In genomic region chr9:131263033-131263343, GRCh38 we compare ENCODE assay signal across 8 cellular contexts. TPM values are rescaled to one million over a fixed set of nuclear protein-coding genes. Genes with fewer than 3 reads are reported as not detected.
A peak's percentile ranks its signal among the peaks of the same experiment; 100 is the strongest.
DNase-seq lines count a peak whose midpoint lies in the region; ATAC-seq and TF ChIP-seq lines count a peak whose summit lies in the region.
"Not testable (repeated sequence)": the region's sequence is repeated elsewhere in the genome, so short reads cannot be mapped to it uniquely, and the experiment has no call there.

No MANE protein-coding gene starts in this region.

- not testable (repeated sequence) for TF ChIP-seq CTCF in OCI-LY3 (IDR thresholded peaks at IDR 0.05; ENCODE audit: low read depth, low read length)

- H3K9me3 Mint-ChIP-seq in CD8-positive, alpha-beta memory T cell; activated CD4-positive, alpha-beta T cell treated with anti-CD3 and anti-CD28 coated beads, Interleukin-2, amount 10 ng/mL, durations not matched to agents 24 days and 14 days; activated T-helper 1 cell treated with anti-CD3 and anti-CD28 coated beads, Interleukin-12 subunit alpha, Interleukin-12 subunit beta, Interleukin-2, Interleukin-4 antibody, amounts not matched to agents 30 ng/mL and 10 ng/mL and 1 ng/mL, durations not matched to agents 14 hours and 24 hours and 36 hours; activated naive CD8-positive, alpha-beta T cell treated with anti-CD3 and anti-CD28 coated beads, Interleukin-2, amount 10 ng/mL, durations not matched to agents 7 days and 5 days; natural killer cell treated with Interleukin-12 subunit alpha and Interleukin-12 subunit beta and Interleukin-15 and Interleukin-18, amount 100 ng/mL, for 72 hours; stimulated activated naive CD8-positive, alpha-beta T cell treated with anti-CD3 and anti-CD28 coated beads, Interleukin-15, amount 100 ng/mL, for 72 hours: not testable (repeated sequence)

- H3K36me3 Mint-ChIP-seq in CD8-positive, alpha-beta memory T cell: peaks cover 0 to 77% (median 6%) of the 10 kb centered on the region in 3 donors
- H3K36me3 Mint-ChIP-seq in activated CD4-positive, alpha-beta T cell treated with anti-CD3 and anti-CD28 coated beads, Interleukin-2, amount 10 ng/mL, durations not matched to agents 24 days and 14 days (ENCODE audit: low read depth): peaks cover 52% of the 10 kb centered on the region
- H3K36me3 Mint-ChIP-seq in activated T-helper 1 cell treated with anti-CD3 and anti-CD28 coated beads, Interleukin-12 subunit alpha, Interleukin-12 subunit beta, Interleukin-2, Interleukin-4 antibody, amounts not matched to agents 30 ng/mL and 10 ng/mL and 1 ng/mL, durations not matched to agents 14 hours and 24 hours and 36 hours (ENCODE audit: low read depth): peaks cover 30% of the 10 kb centered on the region
- peaks cover 43% of the 10 kb centered on the region for H3K36me3 Mint-ChIP-seq in activated naive CD8-positive, alpha-beta T cell treated with anti-CD3 and anti-CD28 coated beads, Interleukin-2, amount 10 ng/mL, durations not matched to agents 7 days and 5 days
- not testable (repeated sequence) for H3K36me3 Mint-ChIP-seq in natural killer cell treated with Interleukin-12 subunit alpha and Interleukin-12 subunit beta and Interleukin-15 and Interleukin-18, amount 100 ng/mL, for 72 hours

- H3K27me3 Mint-ChIP-seq in CD8-positive, alpha-beta memory T cell; activated CD4-positive, alpha-beta T cell treated with anti-CD3 and anti-CD28 coated beads, Interleukin-2, amount 10 ng/mL, durations not matched to agents 24 days and 14 days; activated T-helper 1 cell treated with anti-CD3 and anti-CD28 coated beads, Interleukin-12 subunit alpha, Interleukin-12 subunit beta, Interleukin-2, Interleukin-4 antibody, amounts not matched to agents 30 ng/mL and 10 ng/mL and 1 ng/mL, durations not matched to agents 14 hours and 24 hours and 36 hours (ENCODE audit: insufficient read depth); activated naive CD8-positive, alpha-beta T cell treated with anti-CD3 and anti-CD28 coated beads, Interleukin-2, amount 10 ng/mL, durations not matched to agents 7 days and 5 days; natural killer cell treated with Interleukin-12 subunit alpha and Interleukin-12 subunit beta and Interleukin-15 and Interleukin-18, amount 100 ng/mL, for 72 hours; stimulated activated naive CD8-positive, alpha-beta T cell treated with anti-CD3 and anti-CD28 coated beads, Interleukin-15, amount 100 ng/mL, for 72 hours: not testable (repeated sequence)

- peaks cover 78% of the 10 kb centered on the region for H3K4me1 ChIP-seq in CD8-positive, alpha-beta memory T cell (ENCODE audit: insufficient read depth, low read length)
- peaks cover 26% of the 10 kb centered on the region for H3K4me1 ChIP-seq in OCI-LY3 (ENCODE audit: low read length)

- H3K79me2 ChIP-seq in OCI-LY3 (ENCODE audit: low read length): peaks cover 53% of the 10 kb centered on the region

- H3K36me3 ChIP-seq in CD8-positive, alpha-beta memory T cell (ENCODE audit: insufficient read depth, low read length): peaks cover 48% of the 10 kb centered on the region
- peaks cover 24% of the 10 kb centered on the region for H3K36me3 ChIP-seq in OCI-LY3 (replicated peaks; ENCODE audit: low read depth, low read length)

- not testable (repeated sequence) for H2AFZ ChIP-seq in OCI-LY3 (ENCODE audit: low read depth, low read length)

- H3K27me3 ChIP-seq in CD8-positive, alpha-beta memory T cell (ENCODE audit: insufficient read depth, low read length, poor library complexity, severe bottlenecking); OCI-LY3 (ENCODE audit: low read depth, low read length): not testable (repeated sequence)

- H3K9ac ChIP-seq in OCI-LY3 (ENCODE audit: low read length): not testable (repeated sequence)

- H3K4me1 Mint-ChIP-seq in CD8-positive, alpha-beta memory T cell: peaks cover 45 to 77% (median 62%) of the 10 kb centered on the region in 3 donors
- H3K4me1 Mint-ChIP-seq in activated CD4-positive, alpha-beta T cell treated with anti-CD3 and anti-CD28 coated beads, Interleukin-2, amount 10 ng/mL, durations not matched to agents 24 days and 14 days: peaks cover 50% of the 10 kb centered on the region
- H3K4me1 Mint-ChIP-seq in activated T-helper 1 cell treated with anti-CD3 and anti-CD28 coated beads, Interleukin-12 subunit alpha, Interleukin-12 subunit beta, Interleukin-2, Interleukin-4 antibody, amounts not matched to agents 30 ng/mL and 10 ng/mL and 1 ng/mL, durations not matched to agents 14 hours and 24 hours and 36 hours (ENCODE audit: low read depth): peaks cover 60% of the 10 kb centered on the region
- H3K4me1 Mint-ChIP-seq in activated naive CD8-positive, alpha-beta T cell treated with anti-CD3 and anti-CD28 coated beads, Interleukin-2, amount 10 ng/mL, durations not matched to agents 7 days and 5 days: peaks cover 50% of the 10 kb centered on the region
- H3K4me1 Mint-ChIP-seq in natural killer cell treated with Interleukin-12 subunit alpha and Interleukin-12 subunit beta and Interleukin-15 and Interleukin-18, amount 100 ng/mL, for 72 hours (ENCODE audit: low read depth in 2 of 2): peaks cover 31 to 48% of the 10 kb centered on the region in 2 donors
- H3K4me1 Mint-ChIP-seq in stimulated activated naive CD8-positive, alpha-beta T cell treated with anti-CD3 and anti-CD28 coated beads, Interleukin-15, amount 100 ng/mL, for 72 hours: peaks cover 91% of the 10 kb centered on the region

- peak overlapping the region; percentile 44 to 96 (median 80) for H3K27ac Mint-ChIP-seq in CD8-positive, alpha-beta memory T cell
- peak overlapping the region; percentile 56 for H3K27ac Mint-ChIP-seq in activated CD4-positive, alpha-beta T cell treated with anti-CD3 and anti-CD28 coated beads, Interleukin-2, amount 10 ng/mL, durations not matched to agents 24 days and 14 days
- peak overlapping the region; percentile 84 for H3K27ac Mint-ChIP-seq in activated T-helper 1 cell treated with anti-CD3 and anti-CD28 coated beads, Interleukin-12 subunit alpha, Interleukin-12 subunit beta, Interleukin-2, Interleukin-4 antibody, amounts not matched to agents 30 ng/mL and 10 ng/mL and 1 ng/mL, durations not matched to agents 14 hours and 24 hours and 36 hours
- peak overlapping the region; percentile 75 for H3K27ac Mint-ChIP-seq in activated naive CD8-positive, alpha-beta T cell treated with anti-CD3 and anti-CD28 coated beads, Interleukin-2, amount 10 ng/mL, durations not matched to agents 7 days and 5 days
- peak overlapping the region; percentile 82 to 98 for H3K27ac Mint-ChIP-seq in natural killer cell treated with Interleukin-12 subunit alpha and Interleukin-12 subunit beta and Interleukin-15 and Interleukin-18, amount 100 ng/mL, for 72 hours
- peak overlapping the region; percentile 2 to 68 for H3K27ac Mint-ChIP-seq in stimulated activated naive CD8-positive, alpha-beta T cell treated with anti-CD3 and anti-CD28 coated beads, Interleukin-15, amount 100 ng/mL, for 72 hours

- peak overlapping the region; percentile 46 for H3K4me2 ChIP-seq in OCI-LY3 (ENCODE audit: low read length)

- peak overlapping the region; percentile 3 to 75 (median 55) for H3K4me3 Mint-ChIP-seq in CD8-positive, alpha-beta memory T cell
- H3K4me3 Mint-ChIP-seq in activated CD4-positive, alpha-beta T cell treated with anti-CD3 and anti-CD28 coated beads, Interleukin-2, amount 10 ng/mL, durations not matched to agents 24 days and 14 days: peak overlapping the region; percentile 38
- H3K4me3 Mint-ChIP-seq in activated T-helper 1 cell treated with anti-CD3 and anti-CD28 coated beads, Interleukin-12 subunit alpha, Interleukin-12 subunit beta, Interleukin-2, Interleukin-4 antibody, amounts not matched to agents 30 ng/mL and 10 ng/mL and 1 ng/mL, durations not matched to agents 14 hours and 24 hours and 36 hours: peak overlapping the region; percentile 19
- H3K4me3 Mint-ChIP-seq in activated naive CD8-positive, alpha-beta T cell treated with anti-CD3 and anti-CD28 coated beads, Interleukin-2, amount 10 ng/mL, durations not matched to agents 7 days and 5 days: peak overlapping the region; percentile 58
- not testable (repeated sequence) for H3K4me3 Mint-ChIP-seq in natural killer cell treated with Interleukin-12 subunit alpha and Interleukin-12 subunit beta and Interleukin-15 and Interleukin-18, amount 100 ng/mL, for 72 hours
- peak overlapping the region; percentile 10 to 50 for H3K4me3 Mint-ChIP-seq in stimulated activated naive CD8-positive, alpha-beta T cell treated with anti-CD3 and anti-CD28 coated beads, Interleukin-15, amount 100 ng/mL, for 72 hours

- not testable (repeated sequence) for H3K27ac ChIP-seq in CD8-positive, alpha-beta memory T cell (ENCODE audit: low read depth, low read length)
- H3K27ac ChIP-seq in OCI-LY3 (ENCODE audit: low read length): peak overlapping the region; percentile 63

- H3K9me3 ChIP-seq in CD8-positive, alpha-beta memory T cell (ENCODE audit: low read length); OCI-LY3 (ENCODE audit: insufficient read depth, low read length): not testable (repeated sequence)

- intact Hi-C loops in activated CD4-positive, alpha-beta T cell treated with anti-CD3 and anti-CD28 coated beads, Interleukin-2, amount 10 ng/mL, durations not matched to agents 24 days and 14 days (cut with micrococcal nuclease); activated T-helper 1 cell treated with anti-CD3 and anti-CD28 coated beads, Interleukin-12 subunit alpha, Interleukin-12 subunit beta, Interleukin-2, Interleukin-4 antibody, amounts not matched to agents 30 ng/mL and 10 ng/mL and 1 ng/mL, durations not matched to agents 14 hours and 24 hours and 36 hours (cut with micrococcal nuclease): not testable (repeated sequence)
- intact Hi-C loops in left ventricle myocardium superior (cut with micrococcal nuclease): loop anchor here (10.0 kb wide), 1 partner anchor 78 kb away; no protein-coding TSS in a partner anchor

- peaks cover 11% of the 10 kb centered on the region for H4K20me1 ChIP-seq in OCI-LY3 (ENCODE audit: insufficient read depth, low read length)

- DNase-seq in CD8-positive, alpha-beta memory T cell; activated CD4-positive, alpha-beta T cell treated with anti-CD3 and anti-CD28 coated beads, Interleukin-2, amount 10 ng/mL, durations not matched to agents 24 days and 14 days; activated T-helper 1 cell treated with anti-CD3 and anti-CD28 coated beads, Interleukin-12 subunit alpha, Interleukin-12 subunit beta, Interleukin-2, Interleukin-4 antibody, amounts not matched to agents 30 ng/mL and 10 ng/mL and 1 ng/mL, durations not matched to agents 14 hours and 24 hours and 36 hours (ENCODE audit: low spot score); activated naive CD8-positive, alpha-beta T cell treated with anti-CD3 and anti-CD28 coated beads, Interleukin-2, amount 10 ng/mL, durations not matched to agents 7 days and 5 days; natural killer cell treated with Interleukin-12 subunit alpha and Interleukin-12 subunit beta and Interleukin-15 and Interleukin-18, amount 100 ng/mL, for 72 hours (ENCODE audit: low spot score); stimulated activated naive CD8-positive, alpha-beta T cell treated with anti-CD3 and anti-CD28 coated beads, Interleukin-15, amount 100 ng/mL, for 72 hours: not testable (repeated sequence)
- peak; percentile 15 for DNase-seq in left ventricle myocardium superior

- POLR2A ChIA-PET in CD8-positive, alpha-beta memory T cell (lab: Charles Lee): interaction anchor here (1.7 kb wide), 1 partner anchor 13 kb away, joined by 6 read pairs; the partner anchor contains the start of gene FAM78A
- POLR2A ChIA-PET in activated naive CD8-positive, alpha-beta T cell treated with anti-CD3 and anti-CD28 coated beads, Interleukin-2, amount 10 ng/mL, durations not matched to agents 7 days and 5 days (lab: Charles Lee): interaction anchor here (1.2 to 14.7 kb wide), 4 partner anchors 8 to 16 kb away, joined by 5 to 594 read pairs (median 10); no protein-coding TSS in a partner anchor

- ATAC-seq in activated naive CD8-positive, alpha-beta T cell treated with anti-CD3 and anti-CD28 coated beads, Interleukin-2, amount 10 ng/mL, durations not matched to agents 7 days and 5 days (ENCODE audit: low read depth); left ventricle myocardium superior; natural killer cell treated with Interleukin-12 subunit alpha and Interleukin-12 subunit beta and Interleukin-15 and Interleukin-18, amount 100 ng/mL, for 72 hours; stimulated activated naive CD8-positive, alpha-beta T cell treated with anti-CD3 and anti-CD28 coated beads, Interleukin-15, amount 100 ng/mL, for 72 hours: not testable (repeated sequence)

- H3K4me3 ChIP-seq in CD8-positive, alpha-beta memory T cell (ENCODE audit: low read length): not testable (repeated sequence)
- peak overlapping the region; percentile 8; the same call in 1 of the 2 replicates for H3K4me3 ChIP-seq in OCI-LY3 (ENCODE audit: low read length)

- CTCF ChIA-PET in CD8-positive, alpha-beta memory T cell (lab: Charles Lee): interaction anchor here (16.5 kb wide), 1 partner anchor 8 kb away, joined by 248 read pairs; no protein-coding TSS in a partner anchor

RNA-seq across cellular contexts. Expression of gene FAM78A, which starts 13.3 kb away (rescaled TPM):
- total RNA-seq in CD8-positive, alpha-beta memory T cell: 10 to 100 TPM; 43.6 to 44.4 TPM
- polyA plus RNA-seq in CD8-positive, alpha-beta memory T cell: 27.6 TPM
- total RNA-seq in activated CD4-positive, alpha-beta T cell treated with anti-CD3 and anti-CD28 coated beads, Interleukin-2, amount 10 ng/mL, durations not matched to agents 24 days and 14 days: 51.6 and 55.1 TPM in 2 replicates
- 52.8 and 54.3 TPM in 2 replicates for total RNA-seq in activated T-helper 1 cell treated with anti-CD3 and anti-CD28 coated beads, Interleukin-12 subunit alpha, Interleukin-12 subunit beta, Interleukin-2, Interleukin-4 antibody, amounts not matched to agents 30 ng/mL and 10 ng/mL and 1 ng/mL, durations not matched to agents 14 hours and 24 hours and 36 hours
- total RNA-seq in activated naive CD8-positive, alpha-beta T cell treated with anti-CD3 and anti-CD28 coated beads, Interleukin-2, amount 10 ng/mL, durations not matched to agents 7 days and 5 days: 100 to 1,000 TPM; 102 to 104 TPM
- total RNA-seq in left ventricle myocardium superior: 69.1 TPM
- 10 to 100 TPM; 46.2 to 53.3 TPM for total RNA-seq in natural killer cell treated with Interleukin-12 subunit alpha and Interleukin-12 subunit beta and Interleukin-15 and Interleukin-18, amount 100 ng/mL, for 72 hours

RNA-seq across cellular contexts. Expression of gene PLPP7, which starts 26.5 kb away (rescaled TPM):
- not detected for total RNA-seq in CD8-positive, alpha-beta memory T cell
- polyA plus RNA-seq in CD8-positive, alpha-beta memory T cell: not detected
- total RNA-seq in activated CD4-positive, alpha-beta T cell treated with anti-CD3 and anti-CD28 coated beads, Interleukin-2, amount 10 ng/mL, durations not matched to agents 24 days and 14 days: not detected in 2 replicates
- total RNA-seq in activated T-helper 1 cell treated with anti-CD3 and anti-CD28 coated beads, Interleukin-12 subunit alpha, Interleukin-12 subunit beta, Interleukin-2, Interleukin-4 antibody, amounts not matched to agents 30 ng/mL and 10 ng/mL and 1 ng/mL, durations not matched to agents 14 hours and 24 hours and 36 hours: 0.10 TPM in 1 of 2 replicates, not detected in the other
- under 1 TPM; 0.42 to 0.65 TPM for total RNA-seq in activated naive CD8-positive, alpha-beta T cell treated with anti-CD3 and anti-CD28 coated beads, Interleukin-2, amount 10 ng/mL, durations not matched to agents 7 days and 5 days
- total RNA-seq in left ventricle myocardium superior: 127 TPM
- total RNA-seq in natural killer cell treated with Interleukin-12 subunit alpha and Interleukin-12 subunit beta and Interleukin-15 and Interleukin-18, amount 100 ng/mL, for 72 hours: under 1 TPM in 1 of 2 donors, not detected in 1; 0.74 TPM

Comparison
In these comparisons a context has a peak if more than half of its experiments do, and no peak if none do; other contexts are left out.
1. H3K27ac Mint-ChIP-seq: peak in every context shown above with its lines; median percentile 90 in natural killer cell treated with Interleukin-12 subunit alpha and Interleukin-12 subunit beta and Interleukin-15 and Interleukin-18, amount 100 ng/mL, for 72 hours; 84 in activated T-helper 1 cell treated with anti-CD3 and anti-CD28 coated beads, Interleukin-12 subunit alpha, Interleukin-12 subunit beta, Interleukin-2, Interleukin-4 antibody, amounts not matched to agents 30 ng/mL and 10 ng/mL and 1 ng/mL, durations not matched to agents 14 hours and 24 hours and 36 hours; 80 in CD8-positive, alpha-beta memory T cell; 75 in activated naive CD8-positive, alpha-beta T cell treated with anti-CD3 and anti-CD28 coated beads, Interleukin-2, amount 10 ng/mL, durations not matched to agents 7 days and 5 days; 56 in activated CD4-positive, alpha-beta T cell treated with anti-CD3 and anti-CD28 coated beads, Interleukin-2, amount 10 ng/mL, durations not matched to agents 24 days and 14 days; 35 in stimulated activated naive CD8-positive, alpha-beta T cell treated with anti-CD3 and anti-CD28 coated beads, Interleukin-15, amount 100 ng/mL, for 72 hours.
2. RNA of gene PLPP7, which starts 26.5 kb away (total RNA-seq): 127 TPM in left ventricle myocardium superior (single experiment); 0.74 TPM in natural killer cell treated with Interleukin-12 subunit alpha and Interleukin-12 subunit beta and Interleukin-15 and Interleukin-18, amount 100 ng/mL, for 72 hours, 0.42 to 0.65 TPM in activated naive CD8-positive, alpha-beta T cell treated with anti-CD3 and anti-CD28 coated beads, Interleukin-2, amount 10 ng/mL, durations not matched to agents 7 days and 5 days, not detected in CD8-positive, alpha-beta memory T cell, 0.10 TPM in activated T-helper 1 cell treated with anti-CD3 and anti-CD28 coated beads, Interleukin-12 subunit alpha, Interleukin-12 subunit beta, Interleukin-2, Interleukin-4 antibody, amounts not matched to agents 30 ng/mL and 10 ng/mL and 1 ng/mL, durations not matched to agents 14 hours and 24 hours and 36 hours and not detected in activated CD4-positive, alpha-beta T cell treated with anti-CD3 and anti-CD28 coated beads, Interleukin-2, amount 10 ng/mL, durations not matched to agents 24 days and 14 days; every median in the first group is over 10 times any median in the second.